In genomic region chr6:33288942-33289783, GRCh38 we compare ENCODE assay signal across 1 cellular context.
TF ChIP-seq lines count a peak whose summit lies in the region.

PFDN6 (plus strand) TSS chr6:33289601; CDS start chr6:33289857, 256 bp downstream.
WDR46 (minus strand) TSS chr6:33289239; CDS start chr6:33289170, 69 bp downstream.

TF ChIP-seq in GM12878, 131 proteins besides CTCF, POLR2A, EP300 and RAD21 (continued from another document and continues in another):
- TF ChIP-seq, protein P1, sequence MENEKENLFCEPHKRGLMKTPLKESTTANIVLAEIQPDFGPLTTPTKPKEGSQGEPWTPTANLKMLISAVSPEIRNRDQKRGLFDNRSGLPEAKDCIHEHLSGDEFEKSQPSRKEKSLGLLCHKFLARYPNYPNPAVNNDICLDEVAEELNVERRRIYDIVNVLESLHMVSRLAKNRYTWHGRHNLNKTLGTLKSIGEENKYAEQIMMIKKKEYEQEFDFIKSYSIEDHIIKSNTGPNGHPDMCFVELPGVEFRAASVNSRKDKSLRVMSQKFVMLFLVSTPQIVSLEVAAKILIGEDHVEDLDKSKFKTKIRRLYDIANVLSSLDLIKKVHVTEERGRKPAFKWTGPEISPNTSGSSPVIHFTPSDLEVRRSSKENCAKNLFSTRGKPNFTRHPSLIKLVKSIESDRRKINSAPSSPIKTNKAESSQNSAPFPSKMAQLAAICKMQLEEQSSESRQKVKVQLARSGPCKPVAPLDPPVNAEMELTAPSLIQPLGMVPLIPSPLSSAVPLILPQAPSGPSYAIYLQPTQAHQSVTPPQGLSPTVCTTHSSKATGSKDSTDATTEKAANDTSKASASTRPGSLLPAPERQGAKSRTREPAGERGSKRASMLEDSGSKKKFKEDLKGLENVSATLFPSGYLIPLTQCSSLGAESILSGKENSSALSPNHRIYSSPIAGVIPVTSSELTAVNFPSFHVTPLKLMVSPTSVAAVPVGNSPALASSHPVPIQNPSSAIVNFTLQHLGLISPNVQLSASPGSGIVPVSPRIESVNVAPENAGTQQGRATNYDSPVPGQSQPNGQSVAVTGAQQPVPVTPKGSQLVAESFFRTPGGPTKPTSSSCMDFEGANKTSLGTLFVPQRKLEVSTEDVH (IDR thresholded peaks at IDR 0.05; ENCODE audit: low read depth, partially characterized antibody): peak; percentile 94
- TF ChIP-seq, protein P2, sequence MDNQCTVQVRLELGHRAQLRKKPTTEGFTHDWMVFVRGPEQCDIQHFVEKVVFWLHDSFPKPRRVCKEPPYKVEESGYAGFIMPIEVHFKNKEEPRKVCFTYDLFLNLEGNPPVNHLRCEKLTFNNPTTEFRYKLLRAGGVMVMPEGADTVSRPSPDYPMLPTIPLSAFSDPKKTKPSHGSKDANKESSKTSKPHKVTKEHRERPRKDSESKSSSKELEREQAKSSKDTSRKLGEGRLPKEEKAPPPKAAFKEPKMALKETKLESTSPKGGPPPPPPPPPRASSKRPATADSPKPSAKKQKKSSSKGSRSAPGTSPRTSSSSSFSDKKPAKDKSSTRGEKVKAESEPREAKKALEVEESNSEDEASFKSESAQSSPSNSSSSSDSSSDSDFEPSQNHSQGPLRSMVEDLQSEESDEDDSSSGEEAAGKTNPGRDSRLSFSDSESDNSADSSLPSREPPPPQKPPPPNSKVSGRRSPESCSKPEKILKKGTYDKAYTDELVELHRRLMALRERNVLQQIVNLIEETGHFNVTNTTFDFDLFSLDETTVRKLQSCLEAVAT (IDR thresholded peaks at IDR 0.05): no peak
- 0 out of 2 replicates have a peak, but pooled peaks have one; percentile 25 for TF ChIP-seq TBL1XR1 (IDR thresholded peaks at IDR 0.05; ENCODE audit: low read depth, low read length)
- peak; percentile 99 for TF ChIP-seq IKZF1 (conservative IDR thresholded peaks at IDR 0.05)
- peak; percentile 99 for TF ChIP-seq YY1 (IDR thresholded peaks at IDR 0.05; ENCODE audit: low read depth, low read length)
- TF ChIP-seq SREBF1 (IDR thresholded peaks at IDR 0.05; ENCODE audit: low read length): peak; percentile 83
- TF ChIP-seq ELK1 (IDR thresholded peaks at IDR 0.05; ENCODE audit: low read depth, low read length): peak; percentile 60; the same call in 1 of the 2 replicates
- no peak for TF ChIP-seq CBX5 (IDR thresholded peaks at IDR 0.05; ENCODE audit: low read depth)
- peak; percentile 92 for TF ChIP-seq MTA2 (IDR thresholded peaks at IDR 0.05; ENCODE audit: low read depth)
- TF ChIP-seq PML (IDR thresholded peaks at IDR 0.05; ENCODE audit: low read length): peak; percentile 50; the same call in 1 of the 2 replicates
- TF ChIP-seq DPF2 (IDR thresholded peaks at IDR 0.05): no peak
- TF ChIP-seq CUX1 (IDR thresholded peaks at IDR 0.05; ENCODE audit: insufficient replicate concordance, low read depth, low read length): no peak
- TF ChIP-seq POU2F2 (IDR thresholded peaks at IDR 0.05; ENCODE audit: borderline replicate concordance, low read depth, low read length): no peak
- no peak for TF ChIP-seq IRF4 (IDR thresholded peaks at IDR 0.05; ENCODE audit: low read depth, low read length)
- TF ChIP-seq HCFC1 (IDR thresholded peaks at IDR 0.05; ENCODE audit: low read length): peak; percentile 90
- TF ChIP-seq BCL3 (IDR thresholded peaks at IDR 0.05; ENCODE audit: borderline replicate concordance, insufficient read depth, low read depth, low read length, poor library complexity, severe bottlenecking): no peak
- TF ChIP-seq ZNF274 (IDR thresholded peaks at IDR 0.05; ENCODE audit: insufficient read depth, insufficient read length): no peak
- peak in 1 of 2 experiments; percentile 28; a peak in 1 of 4 replicates for TF ChIP-seq ETV6 (conservative IDR thresholded peaks at IDR 0.05 in 1 of 2, IDR thresholded peaks at IDR 0.05 in 1 of 2; ENCODE audit: borderline replicate concordance in 1 of 2, low read depth in 1 of 2)
- TF ChIP-seq TCF7 (IDR thresholded peaks at IDR 0.05; ENCODE audit: borderline replicate concordance): no peak
- no peak for TF ChIP-seq SUPT20H (IDR thresholded peaks at IDR 0.05; ENCODE audit: borderline replicate concordance, control insufficient read depth, low read depth, low read length)
- peak; percentile 41; the same call in 1 of the 2 replicates for TF ChIP-seq NBN (IDR thresholded peaks at IDR 0.05)
- TF ChIP-seq GABPA (IDR thresholded peaks at IDR 0.05; ENCODE audit: low read depth): peak; percentile 100
- TF ChIP-seq, protein P3, sequence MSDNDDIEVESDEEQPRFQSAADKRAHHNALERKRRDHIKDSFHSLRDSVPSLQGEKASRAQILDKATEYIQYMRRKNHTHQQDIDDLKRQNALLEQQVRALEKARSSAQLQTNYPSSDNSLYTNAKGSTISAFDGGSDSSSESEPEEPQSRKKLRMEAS (IDR thresholded peaks at IDR 0.05; ENCODE audit: low read depth, low read length): peak; percentile 95
- peak; percentile 66 for TF ChIP-seq CREB1 (IDR thresholded peaks at IDR 0.05; ENCODE audit: low read depth)
- 0 out of 2 replicates have a peak, but pooled peaks have one; percentile 23 for TF ChIP-seq SMAD5 (IDR thresholded peaks at IDR 0.05; ENCODE audit: low read depth)
- TF ChIP-seq GATAD2B (conservative IDR thresholded peaks at IDR 0.05; ENCODE audit: low read depth): peak; percentile 10; the same call in 1 of the 2 replicates
- TF ChIP-seq POLR2AphosphoS2 (IDR thresholded peaks at IDR 0.05; ENCODE audit: low read depth, low read length): peak; percentile 73; the same call in 1 of the 2 replicates
- TF ChIP-seq SIN3A (IDR thresholded peaks at IDR 0.05; ENCODE audit: low read depth, low read length): peak; percentile 98
- TF ChIP-seq FOS (IDR thresholded peaks at IDR 0.05; ENCODE audit: borderline replicate concordance, extremely low read depth, insufficient read length): no peak
- TF ChIP-seq RELA (IDR thresholded peaks at IDR 0.05; ENCODE audit: borderline replicate concordance, partially characterized antibody): peak; percentile 45
- peak; percentile 49; the same call in 1 of the 2 replicates for TF ChIP-seq NFIC (IDR thresholded peaks at IDR 0.05; ENCODE audit: low read depth, low read length)
- TF ChIP-seq, protein P4, sequence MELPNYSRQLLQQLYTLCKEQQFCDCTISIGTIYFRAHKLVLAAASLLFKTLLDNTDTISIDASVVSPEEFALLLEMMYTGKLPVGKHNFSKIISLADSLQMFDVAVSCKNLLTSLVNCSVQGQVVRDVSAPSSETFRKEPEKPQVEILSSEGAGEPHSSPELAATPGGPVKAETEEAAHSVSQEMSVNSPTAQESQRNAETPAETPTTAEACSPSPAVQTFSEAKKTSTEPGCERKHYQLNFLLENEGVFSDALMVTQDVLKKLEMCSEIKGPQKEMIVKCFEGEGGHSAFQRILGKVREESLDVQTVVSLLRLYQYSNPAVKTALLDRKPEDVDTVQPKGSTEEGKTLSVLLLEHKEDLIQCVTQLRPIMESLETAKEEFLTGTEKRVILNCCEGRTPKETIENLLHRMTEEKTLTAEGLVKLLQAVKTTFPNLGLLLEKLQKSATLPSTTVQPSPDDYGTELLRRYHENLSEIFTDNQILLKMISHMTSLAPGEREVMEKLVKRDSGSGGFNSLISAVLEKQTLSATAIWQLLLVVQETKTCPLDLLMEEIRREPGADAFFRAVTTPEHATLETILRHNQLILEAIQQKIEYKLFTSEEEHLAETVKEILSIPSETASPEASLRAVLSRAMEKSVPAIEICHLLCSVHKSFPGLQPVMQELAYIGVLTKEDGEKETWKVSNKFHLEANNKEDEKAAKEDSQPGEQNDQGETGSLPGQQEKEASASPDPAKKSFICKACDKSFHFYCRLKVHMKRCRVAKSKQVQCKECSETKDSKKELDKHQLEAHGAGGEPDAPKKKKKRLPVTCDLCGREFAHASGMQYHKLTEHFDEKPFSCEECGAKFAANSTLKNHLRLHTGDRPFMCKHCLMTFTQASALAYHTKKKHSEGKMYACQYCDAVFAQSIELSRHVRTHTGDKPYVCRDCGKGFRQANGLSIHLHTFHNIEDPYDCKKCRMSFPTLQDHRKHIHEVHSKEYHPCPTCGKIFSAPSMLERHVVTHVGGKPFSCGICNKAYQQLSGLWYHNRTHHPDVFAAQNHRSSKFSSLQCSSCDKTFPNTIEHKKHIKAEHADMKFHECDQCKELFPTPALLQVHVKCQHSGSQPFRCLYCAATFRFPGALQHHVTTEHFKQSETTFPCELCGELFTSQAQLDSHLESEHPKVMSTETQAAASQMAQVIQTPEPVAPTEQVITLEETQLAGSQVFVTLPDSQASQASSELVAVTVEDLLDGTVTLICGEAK (IDR thresholded peaks at IDR 0.05; ENCODE audit: borderline replicate concordance): peak; percentile 99
- no peak for TF ChIP-seq ZBED1 (IDR thresholded peaks at IDR 0.05; ENCODE audit: borderline replicate concordance)
- TF ChIP-seq HDGF (IDR thresholded peaks at IDR 0.05): no peak
- no peak for TF ChIP-seq KAT2A (conservative IDR thresholded peaks at IDR 0.05; ENCODE audit: control insufficient read depth, low read depth, low read length)
- TF ChIP-seq RB1 (IDR thresholded peaks at IDR 0.05; ENCODE audit: borderline replicate concordance): no peak
- 0 out of 2 replicates have a peak, but pooled peaks have one; percentile 57 for TF ChIP-seq RCOR1 (conservative IDR thresholded peaks at IDR 0.05; ENCODE audit: low read depth, low read length)
- TF ChIP-seq ZBTB4 (CRISPR knock-in tag; IDR thresholded peaks at IDR 0.05): no peak
- TF ChIP-seq BHLHE40 (IDR thresholded peaks at IDR 0.05; ENCODE audit: borderline replicate concordance in 1 of 2, low read depth in 2 of 2, low read length in 1 of 2): peak; percentile 76 to 86
- TF ChIP-seq NFYA (IDR thresholded peaks at IDR 0.05; ENCODE audit: borderline replicate concordance, low read depth, low read length): no peak
- TF ChIP-seq RBBP5 (conservative IDR thresholded peaks at IDR 0.05): no peak
- peak; percentile 76 for TF ChIP-seq MYC (IDR thresholded peaks at IDR 0.05; ENCODE audit: insufficient read depth, insufficient read length, insufficient replicate concordance, low read length, severe bottlenecking)
